ENCODE assay signal across 20 cellular contexts in the genomic region with DNA sequence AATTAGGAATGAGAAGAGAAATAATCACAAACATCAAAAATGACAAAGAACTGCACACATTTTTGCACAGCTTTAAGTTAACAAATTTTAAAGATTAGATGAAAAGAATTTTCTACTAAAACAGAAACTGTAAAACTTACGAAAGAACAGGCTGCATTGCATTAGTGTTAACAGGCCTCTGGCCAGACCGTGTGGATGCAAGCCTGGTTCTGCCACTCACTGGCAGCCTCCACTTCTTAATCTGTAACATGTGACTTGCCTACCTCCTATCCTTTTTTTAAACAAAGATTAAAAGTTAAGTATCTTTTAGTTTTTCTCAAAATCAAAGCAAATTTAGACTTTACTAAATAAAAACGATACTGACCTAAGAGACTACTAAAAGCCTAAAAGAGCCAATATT. TPM values are rescaled to one million over a fixed set of nuclear protein-coding genes. Genes with fewer than 3 reads are reported as not detected.
DNase-seq lines count a peak whose midpoint lies in the region; ATAC-seq and TF ChIP-seq lines count a peak whose summit lies in the region.
"Had no signal": no experiment of that assay in that cellular context is flagged by ENCODE, and none has a peak within 500 bp of the region (broad histone marks: within the 10 kb centered on the region; RNA-seq: fewer than 3 reads in every experiment).

No MANE protein-coding gene starts in this region.

- no peak overlapping the region for H3K27ac Mint-ChIP-seq in GM23338
- H3K27ac Mint-ChIP-seq: activated CD4-positive, alpha-beta T cell treated with anti-CD3 and anti-CD28 coated beads, Interleukin-2, amount 10 ng/mL, durations not matched to agents 24 days and 14 days; activated naive CD4-positive, alpha-beta T cell treated with anti-CD3 and anti-CD28 coated beads, Interleukin-2, amount 10 ng/mL, durations not matched to agents 7 days and 5 days; CD4-positive, alpha-beta T cell had no signal

- H3K4me3 ChIP-seq in GM23338, result no peak overlapping the region
- no peak overlapping the region for H3K4me3 ChIP-seq in gastroesophageal sphincter
- no peak overlapping the region for H3K4me3 ChIP-seq in retinal pigment epithelial cell (ENCODE audit: low read length)
- H3K4me3 ChIP-seq: HAP-1, skin epidermis had no signal

- H4K20me1 ChIP-seq in GM23338 (replicated peaks; ENCODE audit: insufficient read depth), result peaks cover 56% of the 10 kb centered on the region

- H3K27me3 ChIP-seq in GM23338 (ENCODE audit: insufficient read depth) (no peaks in the 10 kb centered on the region), gastroesophageal sphincter (no peaks in the 10 kb centered on the region)
- H3K27me3 ChIP-seq: brain microvascular endothelial cell had no signal

- peaks cover 40% of the 10 kb centered on the region for H3K4me1 ChIP-seq in GM23338 (ENCODE audit: insufficient read depth)
- peaks cover 7 to 92% (median 23%) of the 10 kb centered on the region in 3 donors for H3K4me1 ChIP-seq in gastroesophageal sphincter

- H2AFZ ChIP-seq in GM23338, result no peak overlapping the region

- no peaks in the 10 kb centered on the region for H3K9me2 ChIP-seq in GM23338 (ENCODE audit: insufficient read depth)

- peaks cover 99% of the 10 kb centered on the region for H3K79me2 ChIP-seq in GM23338 (replicated peaks; ENCODE audit: insufficient read depth)

- peaks cover 8% of the 10 kb centered on the region for H3K36me3 Mint-ChIP-seq in GM23338 (ENCODE audit: low read depth)

- H3F3A ChIP-seq in GM23338 (replicated peaks; ENCODE audit: low read depth), result no peaks in the 10 kb centered on the region

- TF ChIP-seq POLR2A in gastroesophageal sphincter (IDR thresholded peaks at IDR 0.05), result no peak

- no peak for TF ChIP-seq EP300 in gastroesophageal sphincter (IDR thresholded peaks at IDR 0.05)

- H3K4me2 ChIP-seq in GM23338, result no peak overlapping the region

- WGBS in gastroesophageal sphincter (ENCODE audit: low coverage in 1 of 2), 2 donors, result 31 to 33% methylated on average over 3 of the region's 3 CpGs

- TF ChIP-seq CTCF in GM23338 (conservative IDR thresholded peaks at IDR 0.05; ENCODE audit: low read depth in 2 of 2), result no peak
- TF ChIP-seq CTCF in gastroesophageal sphincter (IDR thresholded peaks at IDR 0.05), result no peak
- no peak for TF ChIP-seq CTCF in retinal pigment epithelial cell (conservative IDR thresholded peaks at IDR 0.05; ENCODE audit: low read depth, low read length)
- no peak for TF ChIP-seq CTCF in GM20000 (IDR thresholded peaks at IDR 0.05; ENCODE audit: extremely low read depth, missing control alignments)

- H3K27me3 Mint-ChIP-seq in GM23338 (ENCODE audit: insufficient read depth, low read depth, poor library complexity), result peaks cover 3% of the 10 kb centered on the region
- H3K27me3 Mint-ChIP-seq: activated CD4-positive, alpha-beta T cell treated with anti-CD3 and anti-CD28 coated beads, Interleukin-2, amount 10 ng/mL, durations not matched to agents 24 days and 14 days; activated naive CD4-positive, alpha-beta T cell treated with anti-CD3 and anti-CD28 coated beads, Interleukin-2, amount 10 ng/mL, durations not matched to agents 7 days and 5 days; CD4-positive, alpha-beta T cell; stimulated activated naive B cell treated with anti-CD40 and anti-IgM and Interleukin-4, amounts not matched to agents 10 μg/mL and 1 μg/mL and 100 μg/mL, for 72 hours had no signal

- H3K36me3 ChIP-seq in GM23338 (ENCODE audit: insufficient read depth) (no peaks in the 10 kb centered on the region), gastroesophageal sphincter (peaks cover 0 to 3% of the 10 kb centered on the region in 2 donors)
- H3K36me3 ChIP-seq: brain microvascular endothelial cell had no signal

- H3K27ac ChIP-seq in GM23338 (ENCODE audit: low read depth) (no peak overlapping the region), gastroesophageal sphincter (peak overlapping the region in 1 of 4 donors; percentile 13)
- H3K27ac ChIP-seq: brain microvascular endothelial cell had no signal

- ATAC-seq in GM23338, result peak; percentile 55
- peak; percentile 51; the same call in 1 of the 3 replicates for ATAC-seq in SK-N-SH treated with all-trans-retinoic acid at 6 μM for 48 hours
- peak; percentile 53 for ATAC-seq in gastroesophageal sphincter
- ATAC-seq in HG03175 (IDR thresholded peaks at IDR 0.05; ENCODE audit: unreplicated experiment), result no peak
- no peak for ATAC-seq in HG03342 (IDR thresholded peaks at IDR 0.05; ENCODE audit: unreplicated experiment)
- ATAC-seq: stimulated activated naive B cell treated with anti-CD40 and anti-IgM and Interleukin-4, amounts not matched to agents 10 μg/mL and 1 μg/mL and 100 μg/mL, for 72 hours had no signal

- peaks cover 44% of the 10 kb centered on the region for H3K4me1 Mint-ChIP-seq in GM23338
- H3K4me1 Mint-ChIP-seq: activated naive CD4-positive, alpha-beta T cell treated with anti-CD3 and anti-CD28 coated beads, Interleukin-2, amount 10 ng/mL, durations not matched to agents 7 days and 5 days had no signal

- H3K4me3 Mint-ChIP-seq in GM23338, result no peak overlapping the region
- H3K4me3 Mint-ChIP-seq: activated CD4-positive, alpha-beta T cell treated with anti-CD3 and anti-CD28 coated beads, Interleukin-2, amount 10 ng/mL, durations not matched to agents 24 days and 14 days; activated naive CD4-positive, alpha-beta T cell treated with anti-CD3 and anti-CD28 coated beads, Interleukin-2, amount 10 ng/mL, durations not matched to agents 7 days and 5 days; CD4-positive, alpha-beta T cell; mesothelial cell of epicardium had no signal

- no peaks in the 10 kb centered on the region for H3K9me3 Mint-ChIP-seq in GM23338
- H3K9me3 Mint-ChIP-seq: activated CD4-positive, alpha-beta T cell treated with anti-CD3 and anti-CD28 coated beads, Interleukin-2, amount 10 ng/mL, durations not matched to agents 24 days and 14 days; activated naive CD4-positive, alpha-beta T cell treated with anti-CD3 and anti-CD28 coated beads, Interleukin-2, amount 10 ng/mL, durations not matched to agents 7 days and 5 days; CD4-positive, alpha-beta T cell; mesothelial cell of epicardium; stimulated activated naive B cell treated with anti-CD40 and anti-IgM and Interleukin-4, amounts not matched to agents 10 μg/mL and 1 μg/mL and 100 μg/mL, for 72 hours had no signal

- DNase-seq in GM23338 (ENCODE audit: low spot score) (no peak), retinal pigment epithelial cell (ENCODE audit: low read depth) (peak; percentile 69), GM20000 (ENCODE audit: low spot score) (no peak), hippocampal formation (lab: John Stamatoyannopoulos, UW) (no peak)
- DNase-seq: activated CD4-positive, alpha-beta T cell treated with anti-CD3 and anti-CD28 coated beads, Interleukin-2, amount 10 ng/mL, durations not matched to agents 24 days and 14 days; activated naive CD4-positive, alpha-beta T cell treated with anti-CD3 and anti-CD28 coated beads, Interleukin-2, amount 10 ng/mL, durations not matched to agents 7 days and 5 days; activated T-cell treated with anti-CD3 and anti-CD28 coated beads for 4 hours; brain microvascular endothelial cell; CD4-positive, alpha-beta T cell; NCI-H1092 treated with DMSO at 0.1 percent for 48 hours; SHP77 treated with DMSO at 0.1 percent for 48 hours; stimulated activated naive B cell treated with anti-CD40 and anti-IgM and Interleukin-4, amounts not matched to agents 10 μg/mL and 1 μg/mL and 100 μg/mL, for 72 hours; T1000 had no signal

- H3K9me3 ChIP-seq in gastroesophageal sphincter, result no peaks in the 10 kb centered on the region
- H3K9me3 ChIP-seq: HAP-1 had no signal

TF ChIP-seq in GM23338, 12 proteins besides CTCF, POLR2A, EP300 and RAD21 (continues in another document):
- TF ChIP-seq STAT1 (IDR thresholded peaks at IDR 0.05; ENCODE audit: unreplicated experiment), result no peak
- TF ChIP-seq NANOG (IDR thresholded peaks at IDR 0.05; ENCODE audit: borderline replicate concordance), result no peak

TF ChIP-seq in SK-N-SH treated with all-trans-retinoic acid at 6 μM for 48 hours, 23 proteins besides CTCF, POLR2A, EP300 and RAD21 (continues in another document):
- TF ChIP-seq, protein P1, sequence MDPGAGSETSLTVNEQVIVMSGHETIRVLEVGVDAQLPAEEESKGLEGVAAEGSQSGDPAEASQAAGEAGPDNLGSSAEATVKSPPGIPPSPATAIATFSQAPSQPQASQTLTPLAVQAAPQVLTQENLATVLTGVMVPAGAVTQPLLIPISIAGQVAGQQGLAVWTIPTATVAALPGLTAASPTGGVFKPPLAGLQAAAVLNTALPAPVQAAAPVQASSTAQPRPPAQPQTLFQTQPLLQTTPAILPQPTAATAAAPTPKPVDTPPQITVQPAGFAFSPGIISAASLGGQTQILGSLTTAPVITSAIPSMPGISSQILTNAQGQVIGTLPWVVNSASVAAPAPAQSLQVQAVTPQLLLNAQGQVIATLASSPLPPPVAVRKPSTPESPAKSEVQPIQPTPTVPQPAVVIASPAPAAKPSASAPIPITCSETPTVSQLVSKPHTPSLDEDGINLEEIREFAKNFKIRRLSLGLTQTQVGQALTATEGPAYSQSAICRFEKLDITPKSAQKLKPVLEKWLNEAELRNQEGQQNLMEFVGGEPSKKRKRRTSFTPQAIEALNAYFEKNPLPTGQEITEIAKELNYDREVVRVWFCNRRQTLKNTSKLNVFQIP (CRISPR knock-in tag; IDR thresholded peaks at IDR 0.05; ENCODE audit: borderline replicate concordance, low read depth), result no peak
- TF ChIP-seq ISL1 (CRISPR knock-in tag; IDR thresholded peaks at IDR 0.05), result no peak
- TF ChIP-seq ZNF70 (CRISPR knock-in tag; IDR thresholded peaks at IDR 0.05), result no peak
- no peak for TF ChIP-seq OSR1 (CRISPR knock-in tag; IDR thresholded peaks at IDR 0.05)
- TF ChIP-seq GLIS3 (CRISPR knock-in tag; IDR thresholded peaks at IDR 0.05), result no peak
- no peak for TF ChIP-seq PPARA (CRISPR knock-in tag; IDR thresholded peaks at IDR 0.05; ENCODE audit: borderline replicate concordance)
- no peak for TF ChIP-seq ARNTL (CRISPR knock-in tag; IDR thresholded peaks at IDR 0.05; ENCODE audit: borderline replicate concordance, low read depth)
- TF ChIP-seq ESRRG (CRISPR knock-in tag; IDR thresholded peaks at IDR 0.05), result no peak
- TF ChIP-seq ZNF8 (CRISPR knock-in tag; IDR thresholded peaks at IDR 0.05), result no peak
- no peak for TF ChIP-seq CSRNP3 (CRISPR knock-in tag; IDR thresholded peaks at IDR 0.05)

RNA-seq across cellular contexts. Expression of gene CREBBP, which starts 37.5 kb away (rescaled TPM):
- total RNA-seq in GM23338 (2014; rRNA removed; shearing (Covaris generic)), result 42.7 and 54.8 TPM in 2 replicates
- 36.9 and 38.1 TPM in 2 replicates for polyA plus RNA-seq in GM23338 (2016; fragmentation: Nextera tagmentation; extraction: Ambion mirVana)
- 100 to 1,000 TPM in 1 of 4 donors, 10 to 100 TPM in 3; 45.9 to 115 (median 61.7) TPM for total RNA-seq in gastroesophageal sphincter

Comparison
In these comparisons a context has a peak if more than half of its experiments do, and no peak if none do; other contexts are left out.
1. ATAC-seq: peak in GM23338 (single experiment), SK-N-SH treated with all-trans-retinoic acid at 6 μM for 48 hours (single experiment) and gastroesophageal sphincter (single experiment); none in HG03175 (single experiment) and HG03342 (single experiment).